In genomic region chr5:111308951-111309350, GRCh38 we compare ENCODE assay signal across 1 cellular context.
TF ChIP-seq lines count a peak whose summit lies in the region.

No MANE protein-coding gene starts in this region.

TF ChIP-seq in GM23338, 12 proteins besides CTCF, POLR2A, EP300 and RAD21 (continued from another document):
- TF ChIP-seq ZNF462 (CRISPR knock-in tag; IDR thresholded peaks at IDR 0.05) (no peak), ETS1 (IDR thresholded peaks at IDR 0.05) (no peak), CREB1 (CRISPR knock-in tag; IDR thresholded peaks at IDR 0.05; ENCODE audit: low read depth) (no peak), POLR2AphosphoS5 (IDR thresholded peaks at IDR 0.05; ENCODE audit: low read depth) (no peak), REST (IDR thresholded peaks at IDR 0.05; ENCODE audit: unreplicated experiment) (no peak), ZNF331 (CRISPR knock-in tag; IDR thresholded peaks at IDR 0.05; ENCODE audit: low read depth) (no peak)
